8 cellular contexts compared by ENCODE assay signal in genomic region chr17:385195-385835, GRCh38. TPM values are rescaled to one million over a fixed set of nuclear protein-coding genes. Genes with fewer than 3 reads are reported as not detected.
A peak's percentile ranks its signal among the peaks of the same experiment; 100 is the strongest.
DNase-seq lines count a peak whose midpoint lies in the region; ATAC-seq and TF ChIP-seq lines count a peak whose summit lies in the region.

No MANE protein-coding gene starts in this region.

- TF ChIP-seq CTCF in gastroesophageal sphincter (IDR thresholded peaks at IDR 0.05) (peak in 1 of 4 experiments; percentile 4), parathyroid adenoma (IDR thresholded peaks at IDR 0.05) (no peak)

- H3K36me3 ChIP-seq in HAP-1 (replicated peaks) (no peaks in the 10 kb centered on the region), gastroesophageal sphincter (no peaks in the 10 kb centered on the region), parathyroid adenoma (ENCODE audit: control insufficient read depth, insufficient read depth, low read length) (no peaks in the 10 kb centered on the region)

- 0% methylated on average over 10 of the region's 69 CpGs; no CpG with 5 or more reads in 1 of the 2 donors for WGBS in gastroesophageal sphincter (ENCODE audit: low coverage in 1 of 2), 2 donors

- H3K4me2 ChIP-seq in parathyroid adenoma (ENCODE audit: low read length): peak overlapping the region; percentile 65

- peak overlapping the region; percentile 33 for H3K4me3 ChIP-seq in HAP-1
- peak overlapping the region; percentile 40 to 77 for H3K4me3 ChIP-seq in gastroesophageal sphincter
- H3K4me3 ChIP-seq in parathyroid adenoma (ENCODE audit: low read depth, low read length): peak overlapping the region; percentile 42

- H3K9me3 ChIP-seq in HAP-1 (no peaks in the 10 kb centered on the region), gastroesophageal sphincter (peaks cover 0 to 4% (median 0%) of the 10 kb centered on the region in 3 donors), parathyroid adenoma (ENCODE audit: control insufficient read depth, low read length) (no peaks in the 10 kb centered on the region)

- H3K27me3 ChIP-seq in HAP-1 (ENCODE audit: low read depth) (no peaks in the 10 kb centered on the region), gastroesophageal sphincter (peaks cover 59% of the 10 kb centered on the region), parathyroid adenoma (ENCODE audit: control insufficient read depth, insufficient read depth, low read length) (no peaks in the 10 kb centered on the region)

- H3K27ac ChIP-seq in gastroesophageal sphincter (peak overlapping the region in 3 of 4 donors; percentile 76 to 79 (median 77)), parathyroid adenoma (peak overlapping the region; percentile 47)

- DNase-seq in AG08396 (ENCODE audit: low spot score): peak; percentile 68
- DNase-seq in HAP-1 (ENCODE audit: low spot score in 2 of 2): peak; percentile 19 to 64
- DNase-seq in activated CD8-positive, alpha-beta memory T cell treated with anti-CD3 and anti-CD28 coated beads, Interleukin-2, amount 50 U/mL, for 48 hours: peak; percentile 61
- no peak for DNase-seq in effector CD4-positive, alpha-beta T cell
- DNase-seq in NCI-H1092 treated with DMSO at 0.1 percent for 48 hours (lab: John Stamatoyannopoulos, UW): no peak
- no peak for DNase-seq in NCI-H2081 (lab: John Stamatoyannopoulos, UW)

- no peak for TF ChIP-seq POLR2A in gastroesophageal sphincter (IDR thresholded peaks at IDR 0.05)

- peaks cover 5% of the 10 kb centered on the region for H3K79me2 ChIP-seq in parathyroid adenoma

- H3K4me1 ChIP-seq in HAP-1 (peaks cover 11% of the 10 kb centered on the region), gastroesophageal sphincter (peaks cover 0 to 24% (median 3%) of the 10 kb centered on the region in 3 donors), parathyroid adenoma (peaks cover 10% of the 10 kb centered on the region)

- no peak for TF ChIP-seq EP300 in gastroesophageal sphincter (IDR thresholded peaks at IDR 0.05)

- no peak overlapping the region for H3K9ac ChIP-seq in parathyroid adenoma

- in situ Hi-C loops in HAP-1 (cut with MboI; ENCODE audit: low sequenced_read_pairs): no loop called here

- ATAC-seq in gastroesophageal sphincter: peak; percentile 52

- H2AFZ ChIP-seq in parathyroid adenoma: peak overlapping the region; percentile 82

RNA-seq across cellular contexts. Expression of gene RPH3AL, which starts 32.7 kb away (rescaled TPM):
- total RNA-seq in gastroesophageal sphincter: 10 to 100 TPM in 3 of 4 donors, 1 to 10 TPM in 1; 8.6 to 21.0 (median 17.4) TPM

Comparison
In these comparisons a context has a peak if more than half of its experiments do, and no peak if none do; other contexts are left out.
1. DNase-seq: peak in AG08396 (single experiment), HAP-1 (2 of 2) and activated CD8-positive, alpha-beta memory T cell treated with anti-CD3 and anti-CD28 coated beads, Interleukin-2, amount 50 U/mL, for 48 hours (single experiment); none in effector CD4-positive, alpha-beta T cell (single experiment), NCI-H1092 treated with DMSO at 0.1 percent for 48 hours (single experiment) and NCI-H2081 (0 of 2).
2. Peak in every context shown above with its lines, with median percentiles within 50 percentile points of each other: H3K4me3 ChIP-seq.